In the genomic region with DNA sequence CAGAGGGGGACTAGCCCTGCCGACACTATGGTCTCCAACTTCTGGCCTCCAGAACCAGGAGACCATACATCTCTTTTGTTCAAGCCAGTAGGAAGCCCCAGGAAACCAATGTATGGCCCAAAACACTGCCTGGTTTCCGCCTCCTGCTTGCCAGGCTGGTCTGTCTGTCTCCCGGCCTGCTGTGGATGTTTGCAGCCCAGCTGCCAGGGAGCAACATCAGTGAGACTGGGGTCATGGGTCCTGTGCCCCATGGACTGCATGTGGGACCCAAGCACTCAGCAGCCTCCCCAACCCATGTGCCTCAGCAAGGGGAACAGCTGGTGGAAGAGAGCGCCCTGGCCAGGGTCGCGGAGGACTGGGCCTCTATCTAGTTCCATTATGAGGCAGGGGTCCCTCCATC, we compare ENCODE assay signal across 15 cellular contexts. TPM values are rescaled to one million over a fixed set of nuclear protein-coding genes. Genes with fewer than 3 reads are reported as not detected.
DNase-seq lines count a peak whose midpoint lies in the region; ATAC-seq and TF ChIP-seq lines count a peak whose summit lies in the region.
"Had no signal": no experiment of that assay in that cellular context is flagged by ENCODE, and none has a peak within 500 bp of the region (broad histone marks: within the 10 kb centered on the region; RNA-seq: fewer than 3 reads in every experiment).

No MANE protein-coding gene starts in this region.

- H3K9me3 Mint-ChIP-seq in activated CD8-positive, alpha-beta memory T cell treated with anti-CD3 and anti-CD28 coated beads, Interleukin-2, amount 10 ng/mL, durations not matched to agents 7 days and 5 days (ENCODE audit: low read depth) = peaks cover 2% of the 10 kb centered on the region

- no peak for TF ChIP-seq POLR2A in IMR-90 (IDR thresholded peaks at IDR 0.05; ENCODE audit: low read depth, low read length)

- no peak for TF ChIP-seq RAD21 in IMR-90 (IDR thresholded peaks at IDR 0.05; ENCODE audit: low read length)

- peaks cover 13% of the 10 kb centered on the region; the same call in 1 of the 2 replicates for H3K4me1 ChIP-seq in IMR-90 (ENCODE audit: control insufficient read depth, insufficient read depth, low read length)
- H3K4me1 ChIP-seq: BLaER1, Caco-2 had no signal

- no peak overlapping the region for H3K9ac ChIP-seq in IMR-90 (ENCODE audit: low read depth, low read length)
- H3K9ac ChIP-seq: BLaER1 had no signal

- H4K20me1 ChIP-seq in IMR-90 (ENCODE audit: insufficient read depth, low read length) = peaks cover 3% of the 10 kb centered on the region; the same call in 1 of the 2 replicates
- H4K20me1 ChIP-seq: BLaER1 had no signal

- H3K9me3 ChIP-seq in IMR-90 (ENCODE audit: control insufficient read depth, insufficient read depth, low read length) = peaks cover 6% of the 10 kb centered on the region

- no peak overlapping the region for H3K4me2 ChIP-seq in IMR-90 (ENCODE audit: low read depth, low read length)
- H3K4me2 ChIP-seq: BLaER1 had no signal

- POLR2A ChIA-PET in IMR-90 (lab: Charles Lee; ENCODE audit: unreplicated experiment) = no interaction called here

- H3K27ac ChIP-seq in IMR-90 (ENCODE audit: insufficient read depth, low read length) (no peak overlapping the region), caudate nucleus (ENCODE audit: low read depth, low read length) (no peak overlapping the region)
- H3K27ac ChIP-seq: BLaER1, HL-60 had no signal

- intact Hi-C loops in IMR-90 (cut with micrococcal nuclease) = no loop called here
- intact Hi-C loops in posterior vena cava (cut with DNase I) = loop anchor here in 1 of 2 donors (10.0 kb wide), 1 partner anchor 63 kb away; a partner anchor contains a TSS

- dilution Hi-C loops in IMR-90 (cut with HindIII; ENCODE audit: low sequenced_read_pairs, unreplicated experiment) = no loop called here

- 0 out of 2 replicates have a peak overlapping the region, but pooled peaks have one; percentile 8 for H2AK5ac ChIP-seq in IMR-90 (ENCODE audit: low read depth, low read length)

- BruUV-seq in IMR-90 (replicated peaks; lab: Mats Ljungman, UMichigan) = no TSS peak

- no peak overlapping the region for H2AK9ac ChIP-seq in IMR-90 (replicated peaks; ENCODE audit: low read depth, low read length, poor library complexity)

- TF ChIP-seq CTCF in IMR-90 (conservative IDR thresholded peaks at IDR 0.05; ENCODE audit: low read depth, low read length) = no peak

- WGBS in IMR-90 (ENCODE audit: extremely low coverage in 2 of 2, insufficient read length in 1 of 2), 2 experiments = 76% methylated on average over 3 of the region's 6 CpGs; no CpG with 5 or more reads in 1 of the 2 experiments

- H2AFZ ChIP-seq in IMR-90 (replicated peaks; ENCODE audit: low read length, poor library complexity) = no peak overlapping the region

- H3K23ac ChIP-seq in IMR-90 (ENCODE audit: low read depth, low read length) = no peak overlapping the region

- H3K18ac ChIP-seq in IMR-90 (ENCODE audit: low read depth, low read length) = no peak overlapping the region

- no peak overlapping the region for H3K14ac ChIP-seq in IMR-90 (replicated peaks; ENCODE audit: low read depth, low read length)

- peaks cover 4% of the 10 kb centered on the region; the same call in 1 of the 2 replicates for H3K9me1 ChIP-seq in IMR-90 (ENCODE audit: insufficient read depth, low read length)

- no peaks in the 10 kb centered on the region for H3K36me3 ChIP-seq in IMR-90 (ENCODE audit: control insufficient read depth, insufficient read depth, low read length)
- H3K36me3 ChIP-seq: BLaER1 had no signal

- no peak overlapping the region for H3K4me3 Mint-ChIP-seq in activated CD8-positive, alpha-beta memory T cell treated with anti-CD3 and anti-CD28 coated beads, Interleukin-2, amount 10 ng/mL, durations not matched to agents 7 days and 5 days
- H3K4me3 Mint-ChIP-seq: CD8-positive, alpha-beta memory T cell had no signal

- H3K4ac ChIP-seq in IMR-90 (ENCODE audit: low read depth, low read length) = no peak overlapping the region

- no peaks in the 10 kb centered on the region for H3K36me3 Mint-ChIP-seq in activated CD8-positive, alpha-beta memory T cell treated with anti-CD3 and anti-CD28 coated beads, Interleukin-2, amount 10 ng/mL, durations not matched to agents 7 days and 5 days
- H3K36me3 Mint-ChIP-seq: CD8-positive, alpha-beta memory T cell had no signal

- H2BK120ac ChIP-seq in IMR-90 (ENCODE audit: low read depth, low read length) = no peak overlapping the region

- in situ Hi-C loops in IMR-90 (cut with MboI; ENCODE audit: low sequenced_read_pairs) = loop anchor here (10.0 kb wide), 1 partner anchor 183 kb away; no protein-coding TSS in a partner anchor

- H4K8ac ChIP-seq in IMR-90 (ENCODE audit: low read depth in 2 of 2, low read length in 2 of 2) = no peak overlapping the region

- peaks cover 32% of the 10 kb centered on the region for H3K27me3 Mint-ChIP-seq in activated CD8-positive, alpha-beta memory T cell treated with anti-CD3 and anti-CD28 coated beads, Interleukin-2, amount 10 ng/mL, durations not matched to agents 7 days and 5 days

- no peak overlapping the region for H2BK15ac ChIP-seq in IMR-90 (ENCODE audit: low read depth, low read length)

- peak; percentile 31 for DNase-seq in activated CD8-positive, alpha-beta memory T cell treated with anti-CD3 and anti-CD28 coated beads, Interleukin-2, amount 10 ng/mL, durations not matched to agents 7 days and 5 days
- no peak for DNase-seq in activated CD8-positive, alpha-beta memory T cell treated with anti-CD3 and anti-CD28 coated beads for 24 hours
- DNase-seq in IMR-90 (no peak), left lobe of liver (ENCODE audit: low spot score) (peak; percentile 29), posterior vena cava (ENCODE audit: low spot score) (peak; percentile 38), caudate nucleus (lab: John Stamatoyannopoulos, UW) (no peak)
- DNase-seq: 8988T; AML-193; Caco-2; CD8-positive, alpha-beta memory T cell; GF-D8; HCEC 1CT had no signal

- H3K56ac ChIP-seq in IMR-90 (ENCODE audit: extremely low read depth, insufficient read depth, low read length) = no peak overlapping the region

- H3K4me3 ChIP-seq in IMR-90 (ENCODE audit: insufficient read depth, low read depth, low read length) = no peak overlapping the region
- H3K4me3 ChIP-seq: BLaER1 had no signal

- H3K27ac Mint-ChIP-seq in activated CD8-positive, alpha-beta memory T cell treated with anti-CD3 and anti-CD28 coated beads, Interleukin-2, amount 10 ng/mL, durations not matched to agents 7 days and 5 days = no peak overlapping the region

- peaks cover 17% of the 10 kb centered on the region for H3K4me1 Mint-ChIP-seq in activated CD8-positive, alpha-beta memory T cell treated with anti-CD3 and anti-CD28 coated beads, Interleukin-2, amount 10 ng/mL, durations not matched to agents 7 days and 5 days

- H3K27me3 ChIP-seq in IMR-90 (ENCODE audit: control insufficient read depth, insufficient read depth, low read length) = peaks cover 3% of the 10 kb centered on the region; the same call in 1 of the 2 replicates

- CTCF ChIA-PET in activated CD8-positive, alpha-beta memory T cell treated with anti-CD3 and anti-CD28 coated beads, Interleukin-2, amount 10 ng/mL, durations not matched to agents 7 days and 5 days (lab: Charles Lee) = interaction anchor here (3.9 kb wide), 1 partner anchor 43 kb away, joined by 42 read pairs; no protein-coding TSS in a partner anchor
- CTCF ChIA-PET in IMR-90 (lab: Yijun Ruan, JAX) = no interaction called here

- H4K91ac ChIP-seq in IMR-90 (ENCODE audit: insufficient read depth, low read depth, low read length) = no peak overlapping the region

- H2BK20ac ChIP-seq in IMR-90 (ENCODE audit: low read depth, low read length) = no peak overlapping the region

- no peak overlapping the region for H4K5ac ChIP-seq in IMR-90 (ENCODE audit: low read depth, low read length)

- no peak overlapping the region for H2BK5ac ChIP-seq in IMR-90 (ENCODE audit: low read depth, low read length, poor library complexity, severe bottlenecking)

- no peaks in the 10 kb centered on the region for H3K79me1 ChIP-seq in IMR-90 (ENCODE audit: low read depth in 1 of 2, low read length in 2 of 2)

- ATAC-seq in activated CD8-positive, alpha-beta memory T cell treated with anti-CD3 and anti-CD28 coated beads, Interleukin-2, amount 10 ng/mL, durations not matched to agents 7 days and 5 days = no peak
- ATAC-seq in IMR-90 (ENCODE audit: low read depth) (no peak), left lobe of liver (no peak), HG03521 (IDR thresholded peaks at IDR 0.05; ENCODE audit: unreplicated experiment) (no peak)

TF ChIP-seq in IMR-90, 13 proteins besides CTCF, POLR2A, EP300 and RAD21 (continues in another document):
- no peak for TF ChIP-seq BHLHE40 (IDR thresholded peaks at IDR 0.05; ENCODE audit: low read depth, low read length)
- TF ChIP-seq, protein P1, sequence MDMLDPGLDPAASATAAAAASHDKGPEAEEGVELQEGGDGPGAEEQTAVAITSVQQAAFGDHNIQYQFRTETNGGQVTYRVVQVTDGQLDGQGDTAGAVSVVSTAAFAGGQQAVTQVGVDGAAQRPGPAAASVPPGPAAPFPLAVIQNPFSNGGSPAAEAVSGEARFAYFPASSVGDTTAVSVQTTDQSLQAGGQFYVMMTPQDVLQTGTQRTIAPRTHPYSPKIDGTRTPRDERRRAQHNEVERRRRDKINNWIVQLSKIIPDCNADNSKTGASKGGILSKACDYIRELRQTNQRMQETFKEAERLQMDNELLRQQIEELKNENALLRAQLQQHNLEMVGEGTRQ (IDR thresholded peaks at IDR 0.05; ENCODE audit: low read depth, low read length) = no peak
- no peak for TF ChIP-seq MAZ (IDR thresholded peaks at IDR 0.05; ENCODE audit: borderline replicate concordance, low read depth, low read length)
- TF ChIP-seq RFX5 (IDR thresholded peaks at IDR 0.05; ENCODE audit: low read depth, low read length) = no peak
- TF ChIP-seq SMC3 (IDR thresholded peaks at IDR 0.05; ENCODE audit: low read depth, low read length) = no peak

RNA-seq across cellular contexts. Expression of a gene that starts 33.4 kb away (rescaled TPM):
- 10 to 100 TPM; 71.3 to 73.3 TPM for total RNA-seq in activated CD8-positive, alpha-beta memory T cell treated with anti-CD3 and anti-CD28 coated beads, Interleukin-2, amount 10 ng/mL, durations not matched to agents 7 days and 5 days
- total RNA-seq in IMR-90 (2012; rRNA removed) (20.1 and 31.9 TPM in 2 replicates), left lobe of liver (19.0 TPM), posterior vena cava (10 to 100 TPM; 33.0 to 37.9 TPM)
- 27.2 and 29.7 TPM in 2 replicates for polyA plus RNA-seq in IMR-90 (2012; rRNA removed)
- polyA plus RNA-seq in IMR-90 (2012; cell fraction: cytosol; rRNA removed) = 15.0 and 16.7 TPM in 2 replicates
- 18.7 and 22.1 TPM in 2 replicates for polyA plus RNA-seq in IMR-90 (2012; cell fraction: nucleus; rRNA removed; ENCODE audit: low replicate concordance)

RNA-seq across cellular contexts. Expression of a gene that starts 59.8 kb away (rescaled TPM):
- total RNA-seq in activated CD8-positive, alpha-beta memory T cell treated with anti-CD3 and anti-CD28 coated beads, Interleukin-2, amount 10 ng/mL, durations not matched to agents 7 days and 5 days = 1 to 10 TPM; 1.0 to 2.5 TPM
- total RNA-seq in IMR-90 (2012; rRNA removed) (33.1 and 37.5 TPM in 2 replicates), left lobe of liver (2.2 TPM), posterior vena cava (10 to 100 TPM; 45.8 to 68.4 TPM)
- polyA plus RNA-seq in IMR-90 (2012; rRNA removed) = 43.8 and 48.5 TPM in 2 replicates
- polyA plus RNA-seq in IMR-90 (2012; cell fraction: cytosol; rRNA removed) = 28.8 and 30.9 TPM in 2 replicates
- polyA plus RNA-seq in IMR-90 (2012; cell fraction: nucleus; rRNA removed; ENCODE audit: low replicate concordance) = 250 and 259 TPM in 2 replicates

Comparison
In these comparisons a context has a peak if more than half of its experiments do, and no peak if none do; other contexts are left out.
1. DNase-seq: peak in activated CD8-positive, alpha-beta memory T cell treated with anti-CD3 and anti-CD28 coated beads, Interleukin-2, amount 10 ng/mL, durations not matched to agents 7 days and 5 days (single experiment), left lobe of liver (single experiment) and posterior vena cava (single experiment); none in activated CD8-positive, alpha-beta memory T cell treated with anti-CD3 and anti-CD28 coated beads for 24 hours (single experiment), IMR-90 (single experiment) and caudate nucleus (0 of 61).